ENCODE assay signal across 15 cellular contexts in the genomic region with DNA sequence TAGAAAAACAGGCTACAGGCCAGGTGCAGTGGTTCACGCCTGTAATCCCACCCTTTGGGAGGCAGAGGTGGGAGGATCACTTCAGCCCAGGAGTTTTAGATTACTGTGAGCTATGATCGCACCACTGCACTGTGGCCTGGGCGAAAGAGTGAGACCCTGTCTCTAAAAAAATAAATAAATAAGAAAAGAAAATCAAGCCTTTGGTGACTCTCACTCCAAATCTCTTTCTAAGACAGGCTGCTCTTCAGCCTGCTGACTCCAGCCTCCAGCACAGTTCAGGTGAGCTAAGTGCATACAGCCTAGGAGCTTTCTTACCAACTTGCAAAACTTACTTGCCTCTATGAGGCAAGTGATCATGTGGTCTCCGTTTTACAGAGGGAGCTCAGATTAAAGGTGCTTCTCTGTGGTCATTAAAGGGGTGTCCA. TPM values are rescaled to one million over a fixed set of nuclear protein-coding genes. Genes with fewer than 3 reads are reported as not detected.
DNase-seq lines count a peak whose midpoint lies in the region; ATAC-seq, FAIRE-seq and TF ChIP-seq lines count a peak whose summit lies in the region.
"Had no signal": no experiment of that assay in that cellular context is flagged by ENCODE, and none has a peak within 500 bp of the region (broad histone marks: within the 10 kb centered on the region; RNA-seq: fewer than 3 reads in every experiment).

No MANE protein-coding gene starts in this region.

- peaks cover 12% of the 10 kb centered on the region for H3K4me1 Mint-ChIP-seq in T-helper 17 cell
- peaks cover 51% of the 10 kb centered on the region for H3K4me1 Mint-ChIP-seq in chondrocyte (ENCODE audit: low read depth)

- TF ChIP-seq POLR2A in suprapubic skin (IDR thresholded peaks at IDR 0.05): no peak

- H3K9me3 ChIP-seq in suprapubic skin (no peaks in the 10 kb centered on the region), T-helper 17 cell (ENCODE audit: control insufficient read depth, low read length, poor library complexity, severe bottlenecking) (no peaks in the 10 kb centered on the region)

- no peak for FAIRE-seq in bronchial epithelial cell (lab: Jason Lieb, UNC)

- no peak overlapping the region for H3K27ac Mint-ChIP-seq in T-helper 17 cell
- H3K27ac Mint-ChIP-seq in chondrocyte (ENCODE audit: unreplicated experiment): no peak overlapping the region
- H3K27ac Mint-ChIP-seq: activated CD4-positive, alpha-beta memory T cell treated with anti-CD3 and anti-CD28 coated beads for 36 hours; stimulated activated naive CD8-positive, alpha-beta T cell treated with anti-CD3 and anti-CD28 coated beads, Interleukin-15, Interleukin-2, amounts not matched to agents 100 ng/mL and 50 ng/mL, for 24 hours; T-helper 1 cell treated with Interleukin-12 subunit alpha and Interleukin-12 subunit beta and Interleukin-4 antibody, amounts not matched to agents 30 μg/mL and 1 μg/mL, for 36 hours had no signal

- H3K27ac ChIP-seq in suprapubic skin: no peak overlapping the region

- ATAC-seq in left lobe of liver (peak; percentile 4), T-helper 17 cell (no peak)
- ATAC-seq: left ventricle myocardium superior had no signal

- H3K36me3 Mint-ChIP-seq in T-helper 17 cell (ENCODE audit: low read depth) (peaks cover 9% of the 10 kb centered on the region), chondrocyte (ENCODE audit: low read depth) (no peaks in the 10 kb centered on the region)
- H3K36me3 Mint-ChIP-seq: activated CD4-positive, alpha-beta memory T cell treated with anti-CD3 and anti-CD28 coated beads for 36 hours had no signal

- 58% methylated on average over 4 of the region's 4 CpGs for WGBS in suprapubic skin

- H3K4me1 ChIP-seq in suprapubic skin: peaks cover 46% of the 10 kb centered on the region

- H3K9me3 Mint-ChIP-seq in chondrocyte (ENCODE audit: low read depth): no peaks in the 10 kb centered on the region
- H3K9me3 Mint-ChIP-seq: activated CD4-positive, alpha-beta memory T cell treated with anti-CD3 and anti-CD28 coated beads for 36 hours; stimulated activated naive CD8-positive, alpha-beta T cell treated with anti-CD3 and anti-CD28 coated beads, Interleukin-15, Interleukin-2, amounts not matched to agents 100 ng/mL and 50 ng/mL, for 24 hours; T-helper 1 cell treated with Interleukin-12 subunit alpha and Interleukin-12 subunit beta and Interleukin-4 antibody, amounts not matched to agents 30 μg/mL and 1 μg/mL, for 36 hours had no signal

- no peaks in the 10 kb centered on the region for H3K27me3 ChIP-seq in bronchial epithelial cell (ENCODE audit: control insufficient read depth, insufficient read depth, low read length)
- H3K27me3 ChIP-seq in suprapubic skin: no peaks in the 10 kb centered on the region

- no peak for TF ChIP-seq EP300 in suprapubic skin (IDR thresholded peaks at IDR 0.05)

- no peaks in the 10 kb centered on the region for H3K36me3 ChIP-seq in bronchial epithelial cell (ENCODE audit: control insufficient read depth, insufficient read depth, low read length)
- H3K36me3 ChIP-seq in suprapubic skin: no peaks in the 10 kb centered on the region

- H3K4me3 ChIP-seq in bronchial epithelial cell (ENCODE audit: low read depth, low read length) (peak overlapping the region; percentile 47), suprapubic skin (peak overlapping the region; percentile 56)

- TF ChIP-seq CTCF in bronchial epithelial cell (IDR thresholded peaks at IDR 0.05; ENCODE audit: insufficient read depth, low read length, severe bottlenecking) (no peak), suprapubic skin (IDR thresholded peaks at IDR 0.05) (no peak), chondrocyte (IDR thresholded peaks at IDR 0.05) (no peak)

- DNase-seq in HT-29 (ENCODE audit: low spot score) (peak; percentile 53), bronchial epithelial cell (ENCODE audit: low read depth) (no peak), left lobe of liver (ENCODE audit: low spot score) (no peak), suprapubic skin (ENCODE audit: low spot score in 2 of 2) (no peak), T-helper 17 cell (no peak), chondrocyte (ENCODE audit: low spot score) (no peak), germinal center (ENCODE audit: low spot score) (no peak)
- DNase-seq: activated CD4-positive, alpha-beta memory T cell treated with anti-CD3 and anti-CD28 coated beads for 36 hours; activated gamma-delta T cell treated with Interleukin-2 at 50 U/mL for 16 hours; foreskin melanocyte; left ventricle myocardium superior; NCI-H2081 treated with DMSO at 0.1 percent for 48 hours; stimulated activated CD4-positive, alpha-beta T cell treated with anti-CD3 and anti-CD28 coated beads, Interleukin-4, amount 100 ng/mL, for 4 hours had no signal

- H3K27me3 Mint-ChIP-seq in T-helper 17 cell (peaks cover 72% of the 10 kb centered on the region), chondrocyte (ENCODE audit: low read depth) (peaks cover 3% of the 10 kb centered on the region)

- H3K4me3 Mint-ChIP-seq in T-helper 17 cell: no peak overlapping the region
- H3K4me3 Mint-ChIP-seq in chondrocyte (ENCODE audit: unreplicated experiment): no peak overlapping the region
- H3K4me3 Mint-ChIP-seq: activated CD4-positive, alpha-beta memory T cell treated with anti-CD3 and anti-CD28 coated beads for 36 hours; stimulated activated naive CD8-positive, alpha-beta T cell treated with anti-CD3 and anti-CD28 coated beads, Interleukin-15, Interleukin-2, amounts not matched to agents 100 ng/mL and 50 ng/mL, for 24 hours; T-helper 1 cell treated with Interleukin-12 subunit alpha and Interleukin-12 subunit beta and Interleukin-4 antibody, amounts not matched to agents 30 μg/mL and 1 μg/mL, for 36 hours had no signal

RNA-seq across cellular contexts. Expression of a gene that starts 1.1 kb away (rescaled TPM):
- 286 and 313 TPM in 2 replicates for total RNA-seq in HT-29 (2014; rRNA removed; shearing (Covaris generic))
- total RNA-seq in bronchial epithelial cell (17.0 and 33.2 TPM in 2 replicates), left lobe of liver (326 TPM), suprapubic skin (100 to 1,000 TPM in 1 of 4 donors, 10 to 100 TPM in 3; 31.7 to 113 (median 36.2) TPM), T-helper 17 cell (10 to 100 TPM in 1 of 2 donors, 1 to 10 TPM in 1; 3.3 to 58.0 TPM), chondrocyte (1.9 to 16.0 TPM (median 2.8 TPM) in 3 replicates)
- total RNA-seq: activated CD4-positive, alpha-beta memory T cell treated with anti-CD3 and anti-CD28 coated beads for 36 hours had no signal
